In the genomic region with DNA sequence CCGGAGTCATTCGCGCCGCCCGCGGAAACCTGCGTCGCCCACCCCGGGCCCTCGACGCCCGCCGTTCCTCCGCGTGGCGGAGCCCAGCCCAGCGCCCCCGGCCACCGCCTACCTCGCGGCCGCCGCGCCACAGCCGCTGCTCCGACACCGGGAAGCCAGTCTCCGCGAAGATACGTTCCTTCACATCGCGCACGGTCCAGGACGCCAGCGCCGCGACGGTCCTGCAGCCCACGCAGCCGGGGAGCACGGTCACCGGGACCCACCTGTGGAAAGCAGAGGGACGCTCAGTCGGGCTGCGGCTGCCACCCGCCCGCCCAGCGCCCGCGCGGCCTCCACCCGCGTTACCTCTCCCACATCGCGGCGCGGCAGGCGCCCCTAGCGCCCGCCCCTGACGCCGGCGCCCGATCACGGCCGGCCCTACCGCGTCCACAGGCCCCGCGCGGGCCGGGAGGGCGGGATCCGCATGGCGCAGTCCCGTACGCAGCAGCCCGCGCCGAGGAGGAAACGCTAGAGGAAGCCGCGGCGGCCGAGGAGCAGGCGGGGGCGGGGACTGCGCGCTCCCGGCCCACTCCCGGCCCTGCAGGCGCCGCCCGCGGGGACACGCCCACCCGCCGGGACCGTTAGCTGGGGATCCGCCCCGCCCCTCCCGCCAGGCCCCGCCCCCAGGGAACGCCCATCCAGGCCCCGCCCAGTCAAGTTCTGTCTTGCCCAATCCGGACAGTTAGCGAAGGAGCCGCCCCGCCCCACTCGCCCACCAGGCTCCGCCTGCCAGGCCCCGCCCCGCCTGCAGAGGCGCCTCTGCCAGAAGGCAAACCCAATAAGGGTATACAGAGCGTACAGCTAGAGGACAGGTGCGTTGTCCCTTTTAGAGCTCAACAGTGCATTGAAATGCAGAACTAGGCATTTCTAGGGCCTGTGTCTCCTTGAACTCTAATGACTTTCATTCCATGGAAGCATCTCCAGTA, we compare ENCODE assay signal across 8 cellular contexts. TPM values are rescaled to one million over a fixed set of nuclear protein-coding genes. Genes with fewer than 3 reads are reported as not detected.
A peak's percentile ranks its signal among the peaks of the same experiment; 100 is the strongest.
DNase-seq lines count a peak whose midpoint lies in the region; ATAC-seq and TF ChIP-seq lines count a peak whose summit lies in the region.

No MANE protein-coding gene starts in this region.

- H3K27ac Mint-ChIP-seq in chondrocyte (ENCODE audit: unreplicated experiment), result peak overlapping the region; percentile 77

- H3K9me3 Mint-ChIP-seq in chondrocyte (ENCODE audit: low read depth), result no peaks in the 10 kb centered on the region

- TF ChIP-seq CTCF in AG09319 (IDR thresholded peaks at IDR 0.05; ENCODE audit: low read depth, low read length) (no peak), chondrocyte (IDR thresholded peaks at IDR 0.05) (peak; percentile 69)

- H3K4me3 Mint-ChIP-seq in chondrocyte (ENCODE audit: unreplicated experiment), result peak overlapping the region; percentile 73

- peaks cover 78% of the 10 kb centered on the region for H3K4me1 Mint-ChIP-seq in chondrocyte (ENCODE audit: low read depth)

- H3K36me3 Mint-ChIP-seq in chondrocyte (ENCODE audit: low read depth), result peaks cover 12% of the 10 kb centered on the region

- ATAC-seq in GM19025 (IDR thresholded peaks at IDR 0.05; ENCODE audit: low read depth, unreplicated experiment) (peak; percentile 92), HG03280 (IDR thresholded peaks at IDR 0.05; ENCODE audit: unreplicated experiment) (peak; percentile 88)

- H3K27me3 Mint-ChIP-seq in chondrocyte (ENCODE audit: low read depth), result no peaks in the 10 kb centered on the region

- DNase-seq in AG09319 (ENCODE audit: extremely low read depth, low read depth), result peak; percentile 90
- DNase-seq in NCI-H446 (lab: John Stamatoyannopoulos, UW), result peak; percentile 53 to 90
- peak; percentile 96 for DNase-seq in activated CD4-positive, alpha-beta T cell treated with anti-CD3 and anti-CD28 coated beads for 1 hour
- peak; percentile 97 for DNase-seq in chondrocyte (ENCODE audit: low spot score)
- peak; percentile 94 for DNase-seq in kidney tubule cell (ENCODE audit: low spot score)
- peak; percentile 94 to 99 for DNase-seq in stimulated activated CD4-positive, alpha-beta T cell treated with anti-CD3 and anti-CD28 coated beads, Interleukin-1b, Interleukin-23, amount 100 ng/mL, for 1 hour (ENCODE audit: low read depth in 2 of 2)

RNA-seq across cellular contexts. Expression of a gene that starts 58.2 kb away (rescaled TPM):
- total RNA-seq in chondrocyte, result 67.7 to 87.9 TPM (median 85.8 TPM) in 3 replicates

Comparison
In these comparisons a context has a peak if more than half of its experiments do, and no peak if none do; other contexts are left out.
1. Peak in every context shown above with its lines: DNase-seq and ATAC-seq.